In genomic region chr12:44846826-44847225, GRCh38 we compare ENCODE assay signal across 18 cellular contexts. TPM values are rescaled to one million over a fixed set of nuclear protein-coding genes. Genes with fewer than 3 reads are reported as not detected.
DNase-seq lines count a peak whose midpoint lies in the region; ATAC-seq and TF ChIP-seq lines count a peak whose summit lies in the region.
"Had no signal": no experiment of that assay in that cellular context is flagged by ENCODE, and none has a peak within 500 bp of the region (broad histone marks: within the 10 kb centered on the region; RNA-seq: fewer than 3 reads in every experiment).

No MANE protein-coding gene starts in this region.

- peak; percentile 18 for DNase-seq in Ammon's horn (ENCODE audit: low spot score)
- DNase-seq in CD4-positive, alpha-beta T cell, result no peak
- DNase-seq in activated CD4-positive, alpha-beta memory T cell treated with anti-CD3 and anti-CD28 coated beads, Interleukin-2, amount 10 ng/mL, durations not matched to agents 7 days and 5 days, result no peak
- peak; percentile 42 for DNase-seq in fibroblast of gingiva (ENCODE audit: low read depth)
- DNase-seq in NCI-H82 treated with DMSO at 0.1 percent for 48 hours (lab: John Stamatoyannopoulos, UW; ENCODE audit: unreplicated experiment), result no peak
- no peak for DNase-seq in CD14-positive monocyte (ENCODE audit: low spot score)
- no peak for DNase-seq in right lobe of liver
- DNase-seq: activated CD4-positive, alpha-beta T cell treated with anti-CD3 and anti-CD28 coated beads for 1 hour; activated T-cell treated with anti-CD3 and anti-CD28 coated beads, Interleukin-2, amount 50 U/mL, for 1 hour; AML-193; aorta; DMS 273 treated with DMSO at 0.1 percent for 48 hours; HFFc6; NCI-H526 treated with DMSO at 0.1 percent for 48 hours; PC-9; stimulated activated CD4-positive, alpha-beta T cell treated with anti-CD3 and anti-CD28 coated beads, Interleukin-2, amount 100 ng/mL, for 48 hours had no signal

- H3K4me1 ChIP-seq in right lobe of liver, result no peaks in the 10 kb centered on the region

- TF ChIP-seq CTCF in CD4-positive, alpha-beta T cell (IDR thresholded peaks at IDR 0.05), result no peak
- TF ChIP-seq CTCF in CD14-positive monocyte (IDR thresholded peaks at IDR 0.05) (no peak), right lobe of liver (IDR thresholded peaks at IDR 0.05) (no peak)

- peak overlapping the region; percentile 98 for H3K27ac Mint-ChIP-seq in CD4-positive, alpha-beta T cell
- peak overlapping the region; percentile 65 for H3K27ac Mint-ChIP-seq in activated CD4-positive, alpha-beta memory T cell treated with anti-CD3 and anti-CD28 coated beads, Interleukin-2, amount 10 ng/mL, durations not matched to agents 7 days and 5 days
- no peak overlapping the region for H3K27ac Mint-ChIP-seq in CD14-positive monocyte
- H3K27ac Mint-ChIP-seq: HFFc6 had no signal

- no peak overlapping the region for H3K4me3 ChIP-seq in right lobe of liver
- H3K4me3 ChIP-seq: PC-9 had no signal

- peak overlapping the region; percentile 79 for H3K27ac ChIP-seq in CD4-positive, alpha-beta T cell (ENCODE audit: low read depth, low read length)
- H3K27ac ChIP-seq in right lobe of liver, result no peak overlapping the region
- H3K27ac ChIP-seq: PC-9 had no signal

- POLR2A ChIA-PET in CD4-positive, alpha-beta T cell (lab: Charles Lee), result interaction anchor here (1.0 to 4.2 kb wide), 9 partner anchors 10 to 1040 kb away, joined by 5 to 72 read pairs (median 18); partner anchors contain the start of genes NELL2 and TWF1
- POLR2A ChIA-PET in activated CD4-positive, alpha-beta memory T cell treated with anti-CD3 and anti-CD28 coated beads, Interleukin-2, amount 10 ng/mL, durations not matched to agents 7 days and 5 days (lab: Charles Lee), result interaction anchor here (1.1 to 2.8 kb wide), 4 partner anchors 11 to 29 kb away, joined by 5 to 8 read pairs (median 6); no protein-coding TSS in a partner anchor

- H3K27me3 ChIP-seq in CD4-positive, alpha-beta T cell (ENCODE audit: control insufficient read depth, insufficient read depth, low read length), result no peaks in the 10 kb centered on the region
- no peaks in the 10 kb centered on the region for H3K27me3 ChIP-seq in right lobe of liver

- 50% methylated on average over 1 of the region's 1 CpG for WGBS in right lobe of liver (ENCODE audit: insufficient coverage, low coverage, low lambda C conversion rate, missing lambda C conversion rate)

- H3K36me3 Mint-ChIP-seq in CD4-positive, alpha-beta T cell (ENCODE audit: low read depth), result peaks cover 9% of the 10 kb centered on the region
- peaks cover 2% of the 10 kb centered on the region for H3K36me3 Mint-ChIP-seq in activated CD4-positive, alpha-beta memory T cell treated with anti-CD3 and anti-CD28 coated beads, Interleukin-2, amount 10 ng/mL, durations not matched to agents 7 days and 5 days (ENCODE audit: low read depth)
- H3K36me3 Mint-ChIP-seq in CD14-positive monocyte, result no peaks in the 10 kb centered on the region

- no peaks in the 10 kb centered on the region for H3K36me3 ChIP-seq in right lobe of liver

- CTCF ChIA-PET in CD4-positive, alpha-beta T cell (lab: Charles Lee), result interaction anchor here (1.2 to 2.8 kb wide), 3 partner anchors 15 to 34 kb away, joined by 3 to 7 read pairs (median 6); no protein-coding TSS in a partner anchor
- CTCF ChIA-PET in activated CD4-positive, alpha-beta memory T cell treated with anti-CD3 and anti-CD28 coated beads, Interleukin-2, amount 10 ng/mL, durations not matched to agents 7 days and 5 days (lab: Charles Lee), result interaction anchor here (1.0 kb wide), 1 partner anchor 102 kb away, joined by 3 read pairs; no protein-coding TSS in a partner anchor

- TF ChIP-seq POLR2A in right lobe of liver (IDR thresholded peaks at IDR 0.05), result no peak

- H3K9me3 ChIP-seq in CD4-positive, alpha-beta T cell (ENCODE audit: control insufficient read depth, low read length), result no peaks in the 10 kb centered on the region
- H3K9me3 ChIP-seq in right lobe of liver, result no peaks in the 10 kb centered on the region

- no peaks in the 10 kb centered on the region for H3K27me3 Mint-ChIP-seq in CD4-positive, alpha-beta T cell
- no peaks in the 10 kb centered on the region for H3K27me3 Mint-ChIP-seq in activated CD4-positive, alpha-beta memory T cell treated with anti-CD3 and anti-CD28 coated beads, Interleukin-2, amount 10 ng/mL, durations not matched to agents 7 days and 5 days
- H3K27me3 Mint-ChIP-seq in CD14-positive monocyte (ENCODE audit: low read depth in 3 of 3), result peaks cover 0 to 4% (median 0%) of the 10 kb centered on the region in 3 donors

- peaks cover 91% of the 10 kb centered on the region for H3K4me1 Mint-ChIP-seq in CD4-positive, alpha-beta T cell (ENCODE audit: low read depth)
- peaks cover 65% of the 10 kb centered on the region for H3K4me1 Mint-ChIP-seq in activated CD4-positive, alpha-beta memory T cell treated with anti-CD3 and anti-CD28 coated beads, Interleukin-2, amount 10 ng/mL, durations not matched to agents 7 days and 5 days
- H3K4me1 Mint-ChIP-seq in CD14-positive monocyte, result no peaks in the 10 kb centered on the region

- intact Hi-C loops in CD4-positive, alpha-beta T cell (cut with DNase I, micrococcal nuclease), result no loop called here
- intact Hi-C loops in CD14-positive monocyte (cut with micrococcal nuclease) (no loop called here), right lobe of liver (cut with DNase I) (no loop called here)

- ATAC-seq in CD4-positive, alpha-beta T cell (ENCODE audit: poor library complexity), result no peak
- no peak for ATAC-seq in right lobe of liver

- H3K9me3 Mint-ChIP-seq in CD4-positive, alpha-beta T cell, result no peaks in the 10 kb centered on the region
- no peaks in the 10 kb centered on the region for H3K9me3 Mint-ChIP-seq in activated CD4-positive, alpha-beta memory T cell treated with anti-CD3 and anti-CD28 coated beads, Interleukin-2, amount 10 ng/mL, durations not matched to agents 7 days and 5 days
- peaks cover 0 to 4% (median 1%) of the 10 kb centered on the region in 7 donors for H3K9me3 Mint-ChIP-seq in CD14-positive monocyte

- H3K4me3 Mint-ChIP-seq in CD4-positive, alpha-beta T cell, result peak overlapping the region; percentile 63
- H3K4me3 Mint-ChIP-seq in activated CD4-positive, alpha-beta memory T cell treated with anti-CD3 and anti-CD28 coated beads, Interleukin-2, amount 10 ng/mL, durations not matched to agents 7 days and 5 days, result no peak overlapping the region
- no peak overlapping the region for H3K4me3 Mint-ChIP-seq in CD14-positive monocyte
- H3K4me3 Mint-ChIP-seq: HFFc6 had no signal

RNA-seq across cellular contexts. Expression of gene NELL2, which starts 29.3 kb away (rescaled TPM):
- 100 to 1,000 TPM; 142 to 147 TPM for total RNA-seq in CD4-positive, alpha-beta T cell
- 10 to 100 TPM; 10.1 to 10.5 TPM for total RNA-seq in activated CD4-positive, alpha-beta memory T cell treated with anti-CD3 and anti-CD28 coated beads, Interleukin-2, amount 10 ng/mL, durations not matched to agents 7 days and 5 days
- under 1 TPM; 0.39 to 0.98 TPM for polyA plus RNA-seq in CD14-positive monocyte
- under 1 TPM in 3 of 6 experiments, not detected in 3; 0.15 to 0.43 (median 0.43) TPM for total RNA-seq in right lobe of liver
- total RNA-seq: HFFc6, lung microvascular endothelial cell, osteoblast had no signal

Comparison
In these comparisons a context has a peak if more than half of its experiments do, and no peak if none do; other contexts are left out.
1. DNase-seq: peak in Ammon's horn (single experiment) and fibroblast of gingiva (single experiment); none in CD4-positive, alpha-beta T cell (0 of 10), activated CD4-positive, alpha-beta memory T cell treated with anti-CD3 and anti-CD28 coated beads, Interleukin-2, amount 10 ng/mL, durations not matched to agents 7 days and 5 days (single experiment), NCI-H82 treated with DMSO at 0.1 percent for 48 hours (single experiment), CD14-positive monocyte (single experiment) and right lobe of liver (0 of 3).
2. H3K27ac Mint-ChIP-seq: peak in CD4-positive, alpha-beta T cell (single experiment) and activated CD4-positive, alpha-beta memory T cell treated with anti-CD3 and anti-CD28 coated beads, Interleukin-2, amount 10 ng/mL, durations not matched to agents 7 days and 5 days (single experiment); none in CD14-positive monocyte (0 of 7).
3. RNA of gene NELL2, which starts 29.3 kb away (total RNA-seq): 142 to 147 TPM in CD4-positive, alpha-beta T cell; 10.1 to 10.5 TPM in activated CD4-positive, alpha-beta memory T cell treated with anti-CD3 and anti-CD28 coated beads, Interleukin-2, amount 10 ng/mL, durations not matched to agents 7 days and 5 days and 0.15 to 0.43 TPM in right lobe of liver; every median in the first group is over 10 times any median in the second.